8 cellular contexts compared by ENCODE assay signal in the genomic region with DNA sequence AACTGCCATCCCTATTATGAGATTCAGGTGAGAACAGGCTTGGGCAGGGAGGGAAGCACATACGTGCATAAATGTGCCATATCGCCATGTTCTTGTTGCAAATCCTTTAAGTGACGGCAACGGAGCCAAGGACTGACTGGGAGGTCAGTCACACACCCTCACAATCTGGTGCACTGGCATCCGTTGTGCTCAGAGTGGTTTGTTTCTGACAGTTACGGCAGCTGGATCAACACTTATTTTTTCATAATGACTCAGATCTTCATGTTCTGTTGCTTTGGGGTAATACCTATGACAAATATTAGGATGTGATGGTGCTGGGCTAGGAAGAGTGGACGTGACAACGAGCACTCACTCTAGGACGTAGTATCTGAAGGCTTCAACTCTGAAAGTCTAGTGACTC. TPM values are rescaled to one million over a fixed set of nuclear protein-coding genes. Genes with fewer than 3 reads are reported as not detected.
DNase-seq lines count a peak whose midpoint lies in the region; ATAC-seq and TF ChIP-seq lines count a peak whose summit lies in the region.

No MANE protein-coding gene starts in this region.

- POLR2A ChIA-PET in CD4-positive, alpha-beta memory T cell (lab: Charles Lee; ENCODE audit: partially characterized antibody): interaction anchor here (1.3 kb wide), 1 partner anchor 533 kb away, joined by 4 read pairs; no protein-coding TSS in a partner anchor

- peak overlapping the region; percentile 23 for H3K27ac ChIP-seq in CD4-positive, alpha-beta memory T cell (ENCODE audit: low read depth, low read length)
- no peak overlapping the region for H3K27ac ChIP-seq in tibial artery

- no peaks in the 10 kb centered on the region for H3K36me3 Mint-ChIP-seq in CD4-positive, alpha-beta memory T cell
- H3K36me3 Mint-ChIP-seq in activated T-helper 17 cell treated with anti-CD3 and anti-CD28 coated beads, Interleukin-2, amount 50 U/mL, for 72 hours (ENCODE audit: low read depth): peaks cover 8% of the 10 kb centered on the region
- no peaks in the 10 kb centered on the region for H3K36me3 Mint-ChIP-seq in osteocyte (ENCODE audit: unreplicated experiment)

- H3K27ac Mint-ChIP-seq in CD4-positive, alpha-beta memory T cell: peak overlapping the region in 5 of 7 donors; percentile 7 to 85 (median 57)
- H3K27ac Mint-ChIP-seq in activated T-helper 17 cell treated with anti-CD3 and anti-CD28 coated beads, Interleukin-2, amount 50 U/mL, for 72 hours: peak overlapping the region; percentile 94
- H3K27ac Mint-ChIP-seq in osteocyte (ENCODE audit: unreplicated experiment): no peak overlapping the region

- peaks cover 4 to 8% of the 10 kb centered on the region in 2 donors for H3K27me3 Mint-ChIP-seq in CD4-positive, alpha-beta memory T cell
- H3K27me3 Mint-ChIP-seq in activated T-helper 17 cell treated with anti-CD3 and anti-CD28 coated beads, Interleukin-2, amount 50 U/mL, for 72 hours: peaks cover 8% of the 10 kb centered on the region
- peaks cover under 1% of the 10 kb centered on the region for H3K27me3 Mint-ChIP-seq in osteocyte (ENCODE audit: unreplicated experiment)

- intact Hi-C loops in CD4-positive, alpha-beta memory T cell (cut with micrococcal nuclease): no loop called here
- intact Hi-C loops in tibial artery (cut with DNase I; ENCODE audit: low total_unique reads): no loop called here

- H3K27me3 ChIP-seq in CD4-positive, alpha-beta memory T cell (ENCODE audit: insufficient read depth, low read length): no peaks in the 10 kb centered on the region
- no peaks in the 10 kb centered on the region for H3K27me3 ChIP-seq in tibial artery

- H3K9me3 ChIP-seq in CD4-positive, alpha-beta memory T cell (ENCODE audit: control insufficient read depth in 1 of 2, low read length in 2 of 2): no peaks in the 10 kb centered on the region
- peaks cover 0 to 9% (median 6%) of the 10 kb centered on the region in 3 donors for H3K9me3 ChIP-seq in tibial artery

- H3K4me3 ChIP-seq in CD4-positive, alpha-beta memory T cell (ENCODE audit: low read length in 2 of 2): no peak overlapping the region
- H3K4me3 ChIP-seq in tibial artery: no peak overlapping the region

- H3K4me3 Mint-ChIP-seq in CD4-positive, alpha-beta memory T cell: peak overlapping the region; percentile 27 to 87 (median 72)
- peak overlapping the region; percentile 83 for H3K4me3 Mint-ChIP-seq in activated T-helper 17 cell treated with anti-CD3 and anti-CD28 coated beads, Interleukin-2, amount 50 U/mL, for 72 hours
- H3K4me3 Mint-ChIP-seq in osteocyte (ENCODE audit: unreplicated experiment): no peak overlapping the region

- peak in 1 of 5 donors; percentile 9 for DNase-seq in CD4-positive, alpha-beta memory T cell
- DNase-seq in osteocyte (ENCODE audit: extremely low spot score, unreplicated experiment) (no peak), NCI-H1417 treated with DMSO at 0.1 percent for 48 hours (lab: John Stamatoyannopoulos, UW) (no peak), NCI-H1694 treated with DMSO at 0.1 percent for 48 hours (lab: John Stamatoyannopoulos, UW) (no peak), tibial artery (no peak)

- H3K4me1 Mint-ChIP-seq in CD4-positive, alpha-beta memory T cell: peaks cover 22 to 34% (median 28%) of the 10 kb centered on the region in 4 donors
- H3K4me1 Mint-ChIP-seq in activated T-helper 17 cell treated with anti-CD3 and anti-CD28 coated beads, Interleukin-2, amount 50 U/mL, for 72 hours: peaks cover 14% of the 10 kb centered on the region
- H3K4me1 Mint-ChIP-seq in osteocyte (ENCODE audit: unreplicated experiment): no peaks in the 10 kb centered on the region

- TF ChIP-seq CTCF in osteocyte (IDR thresholded peaks at IDR 0.05): no peak
- no peak for TF ChIP-seq CTCF in tibial artery (IDR thresholded peaks at IDR 0.05)

- peaks cover 21% of the 10 kb centered on the region for H3K4me1 ChIP-seq in CD4-positive, alpha-beta memory T cell (ENCODE audit: insufficient read depth, low read length)
- no peaks in the 10 kb centered on the region for H3K4me1 ChIP-seq in tibial artery

- peaks cover 0 to 7% (median 0%) of the 10 kb centered on the region in 8 donors for H3K9me3 Mint-ChIP-seq in CD4-positive, alpha-beta memory T cell
- no peaks in the 10 kb centered on the region for H3K9me3 Mint-ChIP-seq in activated T-helper 17 cell treated with anti-CD3 and anti-CD28 coated beads, Interleukin-2, amount 50 U/mL, for 72 hours
- peaks cover 11% of the 10 kb centered on the region for H3K9me3 Mint-ChIP-seq in osteocyte (ENCODE audit: unreplicated experiment)

- no peaks in the 10 kb centered on the region for H3K36me3 ChIP-seq in CD4-positive, alpha-beta memory T cell (ENCODE audit: insufficient read depth, low read length)
- H3K36me3 ChIP-seq in tibial artery: no peaks in the 10 kb centered on the region

- peak; percentile 91 for ATAC-seq in GM19035 (IDR thresholded peaks at IDR 0.05; ENCODE audit: unreplicated experiment)
- ATAC-seq in HG03064 (IDR thresholded peaks at IDR 0.05; ENCODE audit: low read depth, unreplicated experiment): peak; percentile 94
- peak; percentile 84 for ATAC-seq in activated T-helper 17 cell treated with anti-CD3 and anti-CD28 coated beads, Interleukin-2, amount 50 U/mL, for 72 hours (replicated peaks)

- CTCF ChIA-PET in CD4-positive, alpha-beta memory T cell (lab: Charles Lee; ENCODE audit: partially characterized antibody): no interaction called here

RNA-seq across cellular contexts. Expression of gene PREP, which starts 56.2 kb away (rescaled TPM):
- 10 to 100 TPM; 34.4 to 34.8 TPM for total RNA-seq in CD4-positive, alpha-beta memory T cell
- polyA plus RNA-seq in CD4-positive, alpha-beta memory T cell: 10 to 100 TPM; 29.8 to 43.6 TPM
- 10 to 100 TPM; 32.3 to 50.2 TPM for total RNA-seq in activated T-helper 17 cell treated with anti-CD3 and anti-CD28 coated beads, Interleukin-2, amount 50 U/mL, for 72 hours
- 35.7 and 36.9 TPM in 2 replicates for total RNA-seq in osteocyte
